In genomic region chr7:158097511-158098124, GRCh38 we compare ENCODE assay signal across 19 cellular contexts.
DNase-seq lines count a peak whose midpoint lies in the region; ATAC-seq and TF ChIP-seq lines count a peak whose summit lies in the region.
"Had no signal": no experiment of that assay in that cellular context is flagged by ENCODE, and none has a peak within 500 bp of the region (broad histone marks: within the 10 kb centered on the region; RNA-seq: fewer than 3 reads in every experiment).

No MANE protein-coding gene starts in this region.

- TF ChIP-seq CTCF in colonic mucosa (IDR thresholded peaks at IDR 0.05): no peak

- H3K27ac ChIP-seq in colonic mucosa: no peak overlapping the region
- H3K27ac ChIP-seq: BLaER1 treated with 17β-estradiol and CSF1 and Interleukin-3, amounts not matched to agents 10 nM and 100 nM; foreskin keratinocyte; thoracic aorta had no signal

- H3K9ac ChIP-seq in colonic mucosa (ENCODE audit: low read depth in 2 of 2, low read length in 2 of 2): no peak overlapping the region
- H3K9ac ChIP-seq: BLaER1 treated with 17β-estradiol and CSF1 and Interleukin-3, amounts not matched to agents 10 nM and 100 nM had no signal

- no peak overlapping the region for H3K27ac Mint-ChIP-seq in stimulated activated memory B cell treated with anti-CD40 and anti-IgM and Interleukin-4, amounts not matched to agents 10 μg/mL and 1 μg/mL and 100 μg/mL, for 72 hours
- no peak overlapping the region for H3K27ac Mint-ChIP-seq in immature natural killer cell
- H3K27ac Mint-ChIP-seq: activated naive CD8-positive, alpha-beta T cell had no signal

- peak overlapping the region; percentile 9; the same call in 1 of the 2 replicates for H3K4me3 ChIP-seq in iPS-18c (ENCODE audit: insufficient read depth, low read depth, low read length)
- H3K4me3 ChIP-seq in colonic mucosa: no peak overlapping the region
- H3K4me3 ChIP-seq: BLaER1 treated with 17β-estradiol and CSF1 and Interleukin-3, amounts not matched to agents 10 nM and 100 nM; thoracic aorta had no signal

- peaks cover 33% of the 10 kb centered on the region for H3K9me3 ChIP-seq in iPS-18c (ENCODE audit: control insufficient read depth, insufficient read depth, low read length)
- H3K9me3 ChIP-seq in colonic mucosa: no peaks in the 10 kb centered on the region
- H3K9me3 ChIP-seq: BLaER1 treated with 17β-estradiol and CSF1 and Interleukin-3, amounts not matched to agents 10 nM and 100 nM; thoracic aorta had no signal

- DNase-seq in NCI-H1417 (lab: John Stamatoyannopoulos, UW) (peak; percentile 29 to 69 (median 62)), NCI-H1417 treated with DMSO at 0.1 percent for 48 hours (lab: John Stamatoyannopoulos, UW) (no peak), NCI-H526 (lab: John Stamatoyannopoulos, UW) (peak; percentile 62 to 63), immature natural killer cell (no peak), colonic mucosa (no peak)
- DNase-seq: 8988T; activated CD4-positive, alpha-beta T cell treated with anti-CD3 and anti-CD28 coated beads, Interleukin-2, amount 50 U/mL, for 48 hours; activated T-cell treated with anti-CD3 and anti-CD28 coated beads, Interleukin-2, amount 50 U/mL, for 4 hours; foreskin keratinocyte; NCI-H187; NCI-H524 treated with DMSO at 0.1 percent for 48 hours; stimulated activated CD4-positive, alpha-beta T cell treated with anti-CD3 and anti-CD28 coated beads, Interleukin-4, amount 100 ng/mL, for 1 hour had no signal

- no peaks in the 10 kb centered on the region for H3K36me3 ChIP-seq in colonic mucosa
- H3K36me3 ChIP-seq: BLaER1 treated with 17β-estradiol and CSF1 and Interleukin-3, amounts not matched to agents 10 nM and 100 nM; thoracic aorta had no signal

- no peaks in the 10 kb centered on the region for H3K4me1 ChIP-seq in colonic mucosa
- H3K4me1 ChIP-seq: foreskin keratinocyte had no signal

- intact Hi-C loops in colonic mucosa (cut with DNase I): no loop called here

- ATAC-seq in stimulated activated memory B cell treated with anti-CD40 and anti-IgM and Interleukin-4, amounts not matched to agents 10 μg/mL and 1 μg/mL and 100 μg/mL, for 72 hours: peak; percentile 21
- no peak for ATAC-seq in HG03159 (IDR thresholded peaks at IDR 0.05; ENCODE audit: unreplicated experiment)
- ATAC-seq: activated T-cell treated with anti-CD3 and anti-CD28 coated beads, Interleukin-2, amount 50 U/mL, for 4 hours; foreskin keratinocyte had no signal

- H3K4me3 Mint-ChIP-seq in stimulated activated memory B cell treated with anti-CD40 and anti-IgM and Interleukin-4, amounts not matched to agents 10 μg/mL and 1 μg/mL and 100 μg/mL, for 72 hours: no peak overlapping the region
- no peak overlapping the region for H3K4me3 Mint-ChIP-seq in immature natural killer cell
- H3K4me3 Mint-ChIP-seq: activated naive CD8-positive, alpha-beta T cell; activated T-cell treated with anti-CD3 and anti-CD28 coated beads, Interleukin-2, amount 50 U/mL, for 4 hours; brain had no signal

- H3K4me1 Mint-ChIP-seq in stimulated activated memory B cell treated with anti-CD40 and anti-IgM and Interleukin-4, amounts not matched to agents 10 μg/mL and 1 μg/mL and 100 μg/mL, for 72 hours: no peaks in the 10 kb centered on the region
- no peaks in the 10 kb centered on the region for H3K4me1 Mint-ChIP-seq in immature natural killer cell

- H3K27me3 Mint-ChIP-seq in stimulated activated memory B cell treated with anti-CD40 and anti-IgM and Interleukin-4, amounts not matched to agents 10 μg/mL and 1 μg/mL and 100 μg/mL, for 72 hours: no peaks in the 10 kb centered on the region
- H3K27me3 Mint-ChIP-seq in immature natural killer cell (ENCODE audit: low read depth in 3 of 3): peaks cover under 1 to 2% (median 2%) of the 10 kb centered on the region in 3 donors
- H3K27me3 Mint-ChIP-seq: brain had no signal

- H3K36me3 Mint-ChIP-seq in stimulated activated memory B cell treated with anti-CD40 and anti-IgM and Interleukin-4, amounts not matched to agents 10 μg/mL and 1 μg/mL and 100 μg/mL, for 72 hours: no peaks in the 10 kb centered on the region
- no peaks in the 10 kb centered on the region for H3K36me3 Mint-ChIP-seq in immature natural killer cell
- H3K36me3 Mint-ChIP-seq: activated naive CD8-positive, alpha-beta T cell had no signal

- peaks cover 4% of the 10 kb centered on the region for H3K9me3 Mint-ChIP-seq in stimulated activated memory B cell treated with anti-CD40 and anti-IgM and Interleukin-4, amounts not matched to agents 10 μg/mL and 1 μg/mL and 100 μg/mL, for 72 hours
- H3K9me3 Mint-ChIP-seq in immature natural killer cell: peaks cover 0 to 8% (median under 1%) of the 10 kb centered on the region in 6 donors
- H3K9me3 Mint-ChIP-seq: activated T-cell treated with anti-CD3 and anti-CD28 coated beads, Interleukin-2, amount 50 U/mL, for 4 hours had no signal

- H3K27me3 ChIP-seq in colonic mucosa: no peaks in the 10 kb centered on the region
- H3K27me3 ChIP-seq: BLaER1 treated with 17β-estradiol and CSF1 and Interleukin-3, amounts not matched to agents 10 nM and 100 nM; foreskin keratinocyte had no signal

Comparison
In these comparisons a context has a peak if more than half of its experiments do, and no peak if none do; other contexts are left out.
1. DNase-seq: peak in NCI-H1417 (3 of 3) and NCI-H526 (2 of 2); none in NCI-H1417 treated with DMSO at 0.1 percent for 48 hours (single experiment), immature natural killer cell (0 of 3) and colonic mucosa (single experiment).